ENCODE assay signal across 1 cellular context in genomic region chr14:102590667-102591099, GRCh38.
TF ChIP-seq lines count a peak whose summit lies in the region.

No MANE protein-coding gene starts in this region.

TF ChIP-seq in HepG2, 621 proteins besides CTCF, POLR2A, EP300 and RAD21 (continued from another document and continues in another):
- peak; percentile 59; the same call in 1 of the 2 replicates for TF ChIP-seq HNF1B (CRISPR knock-in tag; IDR thresholded peaks at IDR 0.05)
- TF ChIP-seq ZNF644 (CRISPR knock-in tag; IDR thresholded peaks at IDR 0.05; ENCODE audit: low read depth) = 0 out of 2 replicates have a peak, but pooled peaks have one; percentile 8
- TF ChIP-seq NBN (conservative IDR thresholded peaks at IDR 0.05) = no peak
- peak; percentile 56; the same call in 1 of the 2 replicates for TF ChIP-seq TBX3 (IDR thresholded peaks at IDR 0.05; ENCODE audit: borderline replicate concordance)
- TF ChIP-seq KMT2A (CRISPR knock-in tag; IDR thresholded peaks at IDR 0.05) = peak; percentile 53; the same call in 1 of the 2 replicates
- no peak for TF ChIP-seq SRSF4 (IDR thresholded peaks at IDR 0.05; ENCODE audit: low read depth, low read length, poor library complexity, severe bottlenecking)
- 0 out of 2 replicates have a peak, but pooled peaks have one; percentile 18 for TF ChIP-seq KDM5B (CRISPR knock-in tag; IDR thresholded peaks at IDR 0.05; ENCODE audit: borderline replicate concordance)
- TF ChIP-seq ZSCAN5A (CRISPR knock-in tag; IDR thresholded peaks at IDR 0.05; ENCODE audit: borderline replicate concordance) = no peak
- TF ChIP-seq ZNF329 (CRISPR knock-in tag; IDR thresholded peaks at IDR 0.05; ENCODE audit: low read depth) = no peak
- no peak for TF ChIP-seq KAT2B (IDR thresholded peaks at IDR 0.05; ENCODE audit: borderline replicate concordance, low read depth, low read length)
- no peak for TF ChIP-seq ZFP82 (CRISPR knock-in tag; IDR thresholded peaks at IDR 0.05; ENCODE audit: borderline replicate concordance)
- 0 out of 2 replicates have a peak, but pooled peaks have one; percentile 59 for TF ChIP-seq RCOR2 (CRISPR knock-in tag; IDR thresholded peaks at IDR 0.05)
- no peak for TF ChIP-seq ZSCAN31 (CRISPR knock-in tag; IDR thresholded peaks at IDR 0.05; ENCODE audit: low read depth)
- peak; percentile 68 for TF ChIP-seq MAX (IDR thresholded peaks at IDR 0.05)
- TF ChIP-seq FOSL2 (CRISPR knock-in tag; IDR thresholded peaks at IDR 0.05) = peak; percentile 86
- peak; percentile 45 for TF ChIP-seq MYC (CRISPR knock-in tag; IDR thresholded peaks at IDR 0.05; ENCODE audit: borderline replicate concordance)
- TF ChIP-seq HNF4A (CRISPR knock-in tag; IDR thresholded peaks at IDR 0.05) = peak; percentile 52
- TF ChIP-seq SMAD3 (CRISPR knock-in tag; IDR thresholded peaks at IDR 0.05) = peak; percentile 71; the same call in 1 of the 2 replicates
- no peak for TF ChIP-seq ZNF496 (CRISPR knock-in tag; IDR thresholded peaks at IDR 0.05; ENCODE audit: insufficient replicate concordance)
- no peak for TF ChIP-seq NFATC3 (CRISPR knock-in tag; IDR thresholded peaks at IDR 0.05)
- no peak for TF ChIP-seq ZNF382 (CRISPR knock-in tag; IDR thresholded peaks at IDR 0.05; ENCODE audit: borderline replicate concordance)
- TF ChIP-seq TMF1 (CRISPR knock-in tag; IDR thresholded peaks at IDR 0.05; ENCODE audit: low read depth) = no peak
- peak; percentile 67; the same call in 1 of the 2 replicates for TF ChIP-seq ETV5 (CRISPR knock-in tag; IDR thresholded peaks at IDR 0.05; ENCODE audit: borderline replicate concordance)
- TF ChIP-seq ZBTB7B (CRISPR knock-in tag; IDR thresholded peaks at IDR 0.05) = peak; percentile 90
- TF ChIP-seq PLRG1 (conservative IDR thresholded peaks at IDR 0.05) = no peak
- TF ChIP-seq ZNF598 (CRISPR knock-in tag; IDR thresholded peaks at IDR 0.05; ENCODE audit: borderline replicate concordance) = no peak
- 0 out of 2 replicates have a peak, but pooled peaks have one; percentile 38 for TF ChIP-seq NCOA1 (CRISPR knock-in tag; IDR thresholded peaks at IDR 0.05)
- TF ChIP-seq FOXA1 (IDR thresholded peaks at IDR 0.05) = no peak
- TF ChIP-seq FOXA1 (CRISPR knock-in tag; IDR thresholded peaks at IDR 0.05) = peak; percentile 57
- TF ChIP-seq BCLAF1 (IDR thresholded peaks at IDR 0.05) = no peak
- TF ChIP-seq SP5 (CRISPR knock-in tag; IDR thresholded peaks at IDR 0.05; ENCODE audit: borderline replicate concordance, low read depth) = peak; percentile 57; the same call in 1 of the 2 replicates
- TF ChIP-seq ZNF792 (CRISPR knock-in tag; IDR thresholded peaks at IDR 0.05) = peak; percentile 61; the same call in 1 of the 2 replicates
- TF ChIP-seq ZNF839 (CRISPR knock-in tag; IDR thresholded peaks at IDR 0.05; ENCODE audit: borderline replicate concordance) = no peak
- TF ChIP-seq ZNF264 (CRISPR knock-in tag; IDR thresholded peaks at IDR 0.05) = 0 out of 2 replicates have a peak, but pooled peaks have one; percentile 59
- TF ChIP-seq GTF2F1 (IDR thresholded peaks at IDR 0.05; ENCODE audit: low read length) = no peak
- TF ChIP-seq HHEX (CRISPR knock-in tag; IDR thresholded peaks at IDR 0.05) = no peak
- TF ChIP-seq XRCC5 (optimal IDR thresholded peaks at IDR 0.05; ENCODE audit: low read length) = peak; percentile 89
- TF ChIP-seq ZNF552 (CRISPR knock-in tag; IDR thresholded peaks at IDR 0.05; ENCODE audit: borderline replicate concordance) = no peak
- TF ChIP-seq TFAP4 (IDR thresholded peaks at IDR 0.05; ENCODE audit: borderline replicate concordance, low read depth) = peak; percentile 30; the same call in 1 of the 2 replicates
- peak; percentile 46; the same call in 1 of the 2 replicates for TF ChIP-seq TBX2 (CRISPR knock-in tag; IDR thresholded peaks at IDR 0.05; ENCODE audit: borderline replicate concordance)
- TF ChIP-seq IKZF4 (CRISPR knock-in tag; IDR thresholded peaks at IDR 0.05; ENCODE audit: borderline replicate concordance, low read depth, not compliant biosample characterization) = peak; percentile 31
- TF ChIP-seq ZNF687 (CRISPR knock-in tag; IDR thresholded peaks at IDR 0.05) = peak; percentile 78
- TF ChIP-seq ARID5B (CRISPR knock-in tag; IDR thresholded peaks at IDR 0.05) = peak; percentile 68
- TF ChIP-seq ZBTB38 (CRISPR knock-in tag; IDR thresholded peaks at IDR 0.05) = 0 out of 2 replicates have a peak, but pooled peaks have one; percentile 44
- TF ChIP-seq ZNF530 (CRISPR knock-in tag; IDR thresholded peaks at IDR 0.05; ENCODE audit: low read depth) = no peak
- no peak for TF ChIP-seq TRIM22 (IDR thresholded peaks at IDR 0.05)
- TF ChIP-seq ARID3A (IDR thresholded peaks at IDR 0.05; ENCODE audit: low read depth, low read length) = no peak
- peak; percentile 24; the same call in 1 of the 2 replicates for TF ChIP-seq NFYC (CRISPR knock-in tag; IDR thresholded peaks at IDR 0.05)
- TF ChIP-seq ZFX (CRISPR knock-in tag; IDR thresholded peaks at IDR 0.05; ENCODE audit: low read depth) = peak; percentile 83
